ENCODE assay signal across 2 cellular contexts in the genomic region with DNA sequence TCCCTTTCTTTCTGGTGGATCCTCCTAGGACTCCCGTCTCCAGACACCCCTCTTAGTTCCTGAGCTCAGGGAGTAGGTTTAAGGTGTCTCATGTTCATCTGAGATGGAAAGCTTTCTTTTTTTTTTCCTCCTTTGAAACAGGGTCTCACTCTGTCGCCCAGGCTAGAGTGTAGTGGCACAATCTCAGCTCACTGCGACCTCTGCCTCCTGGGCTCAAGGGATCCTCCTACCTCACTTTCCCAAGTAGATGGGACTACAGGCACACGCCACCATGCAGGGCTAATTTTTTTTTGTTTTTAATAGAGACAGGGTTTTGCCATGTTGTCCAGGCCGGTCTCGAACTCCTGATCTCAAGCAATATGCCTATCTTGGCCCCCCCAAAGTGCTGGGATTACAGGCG.
TF ChIP-seq lines count a peak whose summit lies in the region.

No MANE protein-coding gene starts in this region.

TF ChIP-seq in GM23338, 12 proteins besides CTCF, POLR2A, EP300 and RAD21:
- TF ChIP-seq, protein P1, sequence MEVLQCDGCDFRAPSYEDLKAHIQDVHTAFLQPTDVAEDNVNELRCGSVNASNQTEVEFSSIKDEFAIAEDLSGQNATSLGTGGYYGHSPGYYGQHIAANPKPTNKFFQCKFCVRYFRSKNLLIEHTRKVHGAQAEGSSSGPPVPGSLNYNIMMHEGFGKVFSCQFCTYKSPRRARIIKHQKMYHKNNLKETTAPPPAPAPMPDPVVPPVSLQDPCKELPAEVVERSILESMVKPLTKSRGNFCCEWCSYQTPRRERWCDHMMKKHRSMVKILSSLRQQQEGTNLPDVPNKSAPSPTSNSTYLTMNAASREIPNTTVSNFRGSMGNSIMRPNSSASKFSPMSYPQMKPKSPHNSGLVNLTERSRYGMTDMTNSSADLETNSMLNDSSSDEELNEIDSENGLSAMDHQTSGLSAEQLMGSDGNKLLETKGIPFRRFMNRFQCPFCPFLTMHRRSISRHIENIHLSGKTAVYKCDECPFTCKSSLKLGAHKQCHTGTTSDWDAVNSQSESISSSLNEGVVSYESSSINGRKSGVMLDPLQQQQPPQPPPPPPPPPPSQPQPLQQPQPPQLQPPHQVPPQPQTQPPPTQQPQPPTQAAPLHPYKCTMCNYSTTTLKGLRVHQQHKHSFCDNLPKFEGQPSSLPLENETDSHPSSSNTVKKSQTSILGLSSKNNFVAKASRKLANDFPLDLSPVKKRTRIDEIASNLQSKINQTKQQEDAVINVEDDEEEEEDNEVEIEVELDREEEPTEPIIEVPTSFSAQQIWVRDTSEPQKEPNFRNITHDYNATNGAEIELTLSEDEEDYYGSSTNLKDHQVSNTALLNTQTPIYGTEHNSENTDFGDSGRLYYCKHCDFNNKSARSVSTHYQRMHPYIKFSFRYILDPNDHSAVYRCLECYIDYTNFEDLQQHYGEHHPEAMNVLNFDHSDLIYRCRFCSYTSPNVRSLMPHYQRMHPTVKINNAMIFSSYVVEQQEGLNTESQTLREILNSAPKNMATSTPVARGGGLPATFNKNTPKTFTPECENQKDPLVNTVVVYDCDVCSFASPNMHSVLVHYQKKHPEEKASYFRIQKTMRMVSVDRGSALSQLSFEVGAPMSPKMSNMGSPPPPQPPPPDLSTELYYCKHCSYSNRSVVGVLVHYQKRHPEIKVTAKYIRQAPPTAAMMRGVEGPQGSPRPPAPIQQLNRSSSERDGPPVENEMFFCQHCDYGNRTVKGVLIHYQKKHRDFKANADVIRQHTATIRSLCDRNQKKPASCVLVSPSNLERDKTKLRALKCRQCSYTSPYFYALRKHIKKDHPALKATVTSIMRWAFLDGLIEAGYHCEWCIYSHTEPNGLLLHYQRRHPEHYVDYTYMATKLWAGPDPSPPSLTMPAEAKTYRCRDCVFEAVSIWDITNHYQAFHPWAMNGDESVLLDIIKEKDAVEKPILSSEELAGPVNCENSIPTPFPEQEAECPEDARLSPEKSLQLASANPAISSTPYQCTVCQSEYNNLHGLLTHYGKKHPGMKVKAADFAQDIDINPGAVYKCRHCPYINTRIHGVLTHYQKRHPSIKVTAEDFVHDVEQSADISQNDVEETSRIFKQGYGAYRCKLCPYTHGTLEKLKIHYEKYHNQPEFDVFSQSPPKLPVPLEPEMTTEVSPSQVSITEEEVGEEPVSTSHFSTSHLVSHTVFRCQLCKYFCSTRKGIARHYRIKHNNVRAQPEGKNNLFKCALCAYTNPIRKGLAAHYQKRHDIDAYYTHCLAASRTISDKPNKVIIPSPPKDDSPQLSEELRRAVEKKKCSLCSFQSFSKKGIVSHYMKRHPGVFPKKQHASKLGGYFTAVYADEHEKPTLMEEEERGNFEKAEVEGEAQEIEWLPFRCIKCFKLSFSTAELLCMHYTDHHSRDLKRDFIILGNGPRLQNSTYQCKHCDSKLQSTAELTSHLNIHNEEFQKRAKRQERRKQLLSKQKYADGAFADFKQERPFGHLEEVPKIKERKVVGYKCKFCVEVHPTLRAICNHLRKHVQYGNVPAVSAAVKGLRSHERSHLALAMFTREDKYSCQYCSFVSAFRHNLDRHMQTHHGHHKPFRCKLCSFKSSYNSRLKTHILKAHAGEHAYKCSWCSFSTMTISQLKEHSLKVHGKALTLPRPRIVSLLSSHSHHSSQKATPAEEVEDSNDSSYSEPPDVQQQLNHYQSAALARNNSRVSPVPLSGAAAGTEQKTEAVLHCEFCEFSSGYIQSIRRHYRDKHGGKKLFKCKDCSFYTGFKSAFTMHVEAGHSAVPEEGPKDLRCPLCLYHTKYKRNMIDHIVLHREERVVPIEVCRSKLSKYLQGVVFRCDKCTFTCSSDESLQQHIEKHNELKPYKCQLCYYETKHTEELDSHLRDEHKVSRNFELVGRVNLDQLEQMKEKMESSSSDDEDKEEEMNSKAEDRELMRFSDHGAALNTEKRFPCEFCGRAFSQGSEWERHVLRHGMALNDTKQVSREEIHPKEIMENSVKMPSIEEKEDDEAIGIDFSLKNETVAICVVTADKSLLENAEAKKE (CRISPR knock-in tag; IDR thresholded peaks at IDR 0.05) = no peak
- TF ChIP-seq CREB1 (CRISPR knock-in tag; IDR thresholded peaks at IDR 0.05; ENCODE audit: low read depth) (no peak), STAT1 (IDR thresholded peaks at IDR 0.05; ENCODE audit: unreplicated experiment) (no peak), EZH2phosphoT487 (IDR thresholded peaks at IDR 0.05; ENCODE audit: unreplicated experiment) (no peak), ZNF114 (CRISPR knock-in tag; IDR thresholded peaks at IDR 0.05) (no peak), EZH2 (IDR thresholded peaks at IDR 0.05; ENCODE audit: low read depth, unreplicated experiment) (no peak), ZNF331 (CRISPR knock-in tag; IDR thresholded peaks at IDR 0.05; ENCODE audit: low read depth) (no peak), NANOG (IDR thresholded peaks at IDR 0.05; ENCODE audit: borderline replicate concordance) (no peak), JUNB (IDR thresholded peaks at IDR 0.05; ENCODE audit: unreplicated experiment) (no peak)

TF ChIP-seq in K562, 482 proteins besides CTCF, POLR2A, EP300 and RAD21:
- TF ChIP-seq CHCHD3 (CRISPR knock-in tag; IDR thresholded peaks at IDR 0.05) = no peak
- 0 out of 2 replicates have a peak, but pooled peaks have one; percentile 3 for TF ChIP-seq CBX1 (IDR thresholded peaks at IDR 0.05; ENCODE audit: low read depth)
- TF ChIP-seq, protein P2, sequence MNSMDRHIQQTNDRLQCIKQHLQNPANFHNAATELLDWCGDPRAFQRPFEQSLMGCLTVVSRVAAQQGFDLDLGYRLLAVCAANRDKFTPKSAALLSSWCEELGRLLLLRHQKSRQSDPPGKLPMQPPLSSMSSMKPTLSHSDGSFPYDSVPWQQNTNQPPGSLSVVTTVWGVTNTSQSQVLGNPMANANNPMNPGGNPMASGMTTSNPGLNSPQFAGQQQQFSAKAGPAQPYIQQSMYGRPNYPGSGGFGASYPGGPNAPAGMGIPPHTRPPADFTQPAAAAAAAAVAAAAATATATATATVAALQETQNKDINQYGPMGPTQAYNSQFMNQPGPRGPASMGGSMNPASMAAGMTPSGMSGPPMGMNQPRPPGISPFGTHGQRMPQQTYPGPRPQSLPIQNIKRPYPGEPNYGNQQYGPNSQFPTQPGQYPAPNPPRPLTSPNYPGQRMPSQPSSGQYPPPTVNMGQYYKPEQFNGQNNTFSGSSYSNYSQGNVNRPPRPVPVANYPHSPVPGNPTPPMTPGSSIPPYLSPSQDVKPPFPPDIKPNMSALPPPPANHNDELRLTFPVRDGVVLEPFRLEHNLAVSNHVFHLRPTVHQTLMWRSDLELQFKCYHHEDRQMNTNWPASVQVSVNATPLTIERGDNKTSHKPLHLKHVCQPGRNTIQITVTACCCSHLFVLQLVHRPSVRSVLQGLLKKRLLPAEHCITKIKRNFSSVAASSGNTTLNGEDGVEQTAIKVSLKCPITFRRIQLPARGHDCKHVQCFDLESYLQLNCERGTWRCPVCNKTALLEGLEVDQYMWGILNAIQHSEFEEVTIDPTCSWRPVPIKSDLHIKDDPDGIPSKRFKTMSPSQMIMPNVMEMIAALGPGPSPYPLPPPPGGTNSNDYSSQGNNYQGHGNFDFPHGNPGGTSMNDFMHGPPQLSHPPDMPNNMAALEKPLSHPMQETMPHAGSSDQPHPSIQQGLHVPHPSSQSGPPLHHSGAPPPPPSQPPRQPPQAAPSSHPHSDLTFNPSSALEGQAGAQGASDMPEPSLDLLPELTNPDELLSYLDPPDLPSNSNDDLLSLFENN (IDR thresholded peaks at IDR 0.05; ENCODE audit: low read depth in 2 of 2, low read length in 2 of 2) = no peak
- TF ChIP-seq KDM1A (IDR thresholded peaks at IDR 0.05) = 0 out of 4 replicates have a peak, but pooled peaks of 1 of the 2 experiments have one; percentile 5
- TF ChIP-seq ZC3H4 (CRISPR knock-in tag; IDR thresholded peaks at IDR 0.05; ENCODE audit: borderline replicate concordance) = no peak
- no peak for TF ChIP-seq ZNF668 (CRISPR knock-in tag; IDR thresholded peaks at IDR 0.05)
- TF ChIP-seq COPS2 (conservative IDR thresholded peaks at IDR 0.05) = no peak
- TF ChIP-seq HNRNPK (IDR thresholded peaks at IDR 0.05; ENCODE audit: low read depth, low read length, poor library complexity, severe bottlenecking) = no peak
- TF ChIP-seq, protein P3, sequence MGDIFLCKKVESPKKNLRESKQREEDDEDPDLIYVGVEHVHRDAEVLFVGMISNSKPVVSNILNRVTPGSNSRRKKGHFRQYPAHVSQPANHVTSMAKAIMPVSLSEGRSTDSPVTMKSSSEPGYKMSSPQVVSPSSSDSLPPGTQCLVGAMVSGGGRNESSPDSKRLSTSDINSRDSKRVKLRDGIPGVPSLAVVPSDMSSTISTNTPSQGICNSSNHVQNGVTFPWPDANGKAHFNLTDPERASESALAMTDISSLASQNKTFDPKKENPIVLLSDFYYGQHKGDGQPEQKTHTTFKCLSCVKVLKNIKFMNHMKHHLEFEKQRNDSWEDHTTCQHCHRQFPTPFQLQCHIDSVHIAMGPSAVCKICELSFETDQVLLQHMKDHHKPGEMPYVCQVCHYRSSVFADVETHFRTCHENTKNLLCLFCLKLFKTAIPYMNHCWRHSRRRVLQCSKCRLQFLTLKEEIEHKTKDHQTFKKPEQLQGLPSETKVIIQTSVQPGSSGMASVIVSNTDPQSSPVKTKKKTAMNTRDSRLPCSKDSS (IDR thresholded peaks at IDR 0.05; ENCODE audit: low read depth, partially characterized antibody) = no peak
- peak; percentile 65; the same call in 1 of the 2 replicates for TF ChIP-seq ZNF121 (CRISPR knock-in tag; conservative IDR thresholded peaks at IDR 0.05)
- TF ChIP-seq XRCC5 (IDR thresholded peaks at IDR 0.05; ENCODE audit: low read depth, low read length) = no peak
- TF ChIP-seq, protein P4, sequence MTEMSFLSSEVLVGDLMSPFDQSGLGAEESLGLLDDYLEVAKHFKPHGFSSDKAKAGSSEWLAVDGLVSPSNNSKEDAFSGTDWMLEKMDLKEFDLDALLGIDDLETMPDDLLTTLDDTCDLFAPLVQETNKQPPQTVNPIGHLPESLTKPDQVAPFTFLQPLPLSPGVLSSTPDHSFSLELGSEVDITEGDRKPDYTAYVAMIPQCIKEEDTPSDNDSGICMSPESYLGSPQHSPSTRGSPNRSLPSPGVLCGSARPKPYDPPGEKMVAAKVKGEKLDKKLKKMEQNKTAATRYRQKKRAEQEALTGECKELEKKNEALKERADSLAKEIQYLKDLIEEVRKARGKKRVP (CRISPR knock-in tag; IDR thresholded peaks at IDR 0.05) = no peak
- no peak for TF ChIP-seq ZKSCAN3 (CRISPR knock-in tag; IDR thresholded peaks at IDR 0.05)
- TF ChIP-seq CEBPB (tag; IDR thresholded peaks at IDR 0.05) = no peak
- no peak for TF ChIP-seq MXI1 (IDR thresholded peaks at IDR 0.05; ENCODE audit: low read depth, low read length)
- TF ChIP-seq ZNF253 (CRISPR knock-in tag; conservative IDR thresholded peaks at IDR 0.05) = no peak
- TF ChIP-seq PPARD (CRISPR knock-in tag; IDR thresholded peaks at IDR 0.05) = no peak
- TF ChIP-seq NR1H2 (CRISPR knock-in tag; IDR thresholded peaks at IDR 0.05) = peak; percentile 12; the same call in 1 of the 2 replicates
- TF ChIP-seq, protein P5, sequence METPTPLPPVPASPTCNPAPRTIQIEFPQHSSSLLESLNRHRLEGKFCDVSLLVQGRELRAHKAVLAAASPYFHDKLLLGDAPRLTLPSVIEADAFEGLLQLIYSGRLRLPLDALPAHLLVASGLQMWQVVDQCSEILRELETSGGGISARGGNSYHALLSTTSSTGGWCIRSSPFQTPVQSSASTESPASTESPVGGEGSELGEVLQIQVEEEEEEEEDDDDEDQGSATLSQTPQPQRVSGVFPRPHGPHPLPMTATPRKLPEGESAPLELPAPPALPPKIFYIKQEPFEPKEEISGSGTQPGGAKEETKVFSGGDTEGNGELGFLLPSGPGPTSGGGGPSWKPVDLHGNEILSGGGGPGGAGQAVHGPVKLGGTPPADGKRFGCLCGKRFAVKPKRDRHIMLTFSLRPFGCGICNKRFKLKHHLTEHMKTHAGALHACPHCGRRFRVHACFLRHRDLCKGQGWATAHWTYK (CRISPR knock-in tag; IDR thresholded peaks at IDR 0.05) = no peak
- no peak for TF ChIP-seq MTA2 (IDR thresholded peaks at IDR 0.05; ENCODE audit: low read depth)
- TF ChIP-seq PML (IDR thresholded peaks at IDR 0.05; ENCODE audit: low read length) = no peak
- no peak for TF ChIP-seq SRF (CRISPR knock-in tag; IDR thresholded peaks at IDR 0.05)
- TF ChIP-seq, protein P6, sequence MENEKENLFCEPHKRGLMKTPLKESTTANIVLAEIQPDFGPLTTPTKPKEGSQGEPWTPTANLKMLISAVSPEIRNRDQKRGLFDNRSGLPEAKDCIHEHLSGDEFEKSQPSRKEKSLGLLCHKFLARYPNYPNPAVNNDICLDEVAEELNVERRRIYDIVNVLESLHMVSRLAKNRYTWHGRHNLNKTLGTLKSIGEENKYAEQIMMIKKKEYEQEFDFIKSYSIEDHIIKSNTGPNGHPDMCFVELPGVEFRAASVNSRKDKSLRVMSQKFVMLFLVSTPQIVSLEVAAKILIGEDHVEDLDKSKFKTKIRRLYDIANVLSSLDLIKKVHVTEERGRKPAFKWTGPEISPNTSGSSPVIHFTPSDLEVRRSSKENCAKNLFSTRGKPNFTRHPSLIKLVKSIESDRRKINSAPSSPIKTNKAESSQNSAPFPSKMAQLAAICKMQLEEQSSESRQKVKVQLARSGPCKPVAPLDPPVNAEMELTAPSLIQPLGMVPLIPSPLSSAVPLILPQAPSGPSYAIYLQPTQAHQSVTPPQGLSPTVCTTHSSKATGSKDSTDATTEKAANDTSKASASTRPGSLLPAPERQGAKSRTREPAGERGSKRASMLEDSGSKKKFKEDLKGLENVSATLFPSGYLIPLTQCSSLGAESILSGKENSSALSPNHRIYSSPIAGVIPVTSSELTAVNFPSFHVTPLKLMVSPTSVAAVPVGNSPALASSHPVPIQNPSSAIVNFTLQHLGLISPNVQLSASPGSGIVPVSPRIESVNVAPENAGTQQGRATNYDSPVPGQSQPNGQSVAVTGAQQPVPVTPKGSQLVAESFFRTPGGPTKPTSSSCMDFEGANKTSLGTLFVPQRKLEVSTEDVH (IDR thresholded peaks at IDR 0.05; ENCODE audit: low read depth, partially characterized antibody) = no peak
- TF ChIP-seq, protein P7, sequence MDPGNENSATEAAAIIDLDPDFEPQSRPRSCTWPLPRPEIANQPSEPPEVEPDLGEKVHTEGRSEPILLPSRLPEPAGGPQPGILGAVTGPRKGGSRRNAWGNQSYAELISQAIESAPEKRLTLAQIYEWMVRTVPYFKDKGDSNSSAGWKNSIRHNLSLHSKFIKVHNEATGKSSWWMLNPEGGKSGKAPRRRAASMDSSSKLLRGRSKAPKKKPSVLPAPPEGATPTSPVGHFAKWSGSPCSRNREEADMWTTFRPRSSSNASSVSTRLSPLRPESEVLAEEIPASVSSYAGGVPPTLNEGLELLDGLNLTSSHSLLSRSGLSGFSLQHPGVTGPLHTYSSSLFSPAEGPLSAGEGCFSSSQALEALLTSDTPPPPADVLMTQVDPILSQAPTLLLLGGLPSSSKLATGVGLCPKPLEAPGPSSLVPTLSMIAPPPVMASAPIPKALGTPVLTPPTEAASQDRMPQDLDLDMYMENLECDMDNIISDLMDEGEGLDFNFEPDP (CRISPR knock-in tag; IDR thresholded peaks at IDR 0.05) = no peak
